18 cellular contexts compared by ENCODE assay signal in the genomic region with DNA sequence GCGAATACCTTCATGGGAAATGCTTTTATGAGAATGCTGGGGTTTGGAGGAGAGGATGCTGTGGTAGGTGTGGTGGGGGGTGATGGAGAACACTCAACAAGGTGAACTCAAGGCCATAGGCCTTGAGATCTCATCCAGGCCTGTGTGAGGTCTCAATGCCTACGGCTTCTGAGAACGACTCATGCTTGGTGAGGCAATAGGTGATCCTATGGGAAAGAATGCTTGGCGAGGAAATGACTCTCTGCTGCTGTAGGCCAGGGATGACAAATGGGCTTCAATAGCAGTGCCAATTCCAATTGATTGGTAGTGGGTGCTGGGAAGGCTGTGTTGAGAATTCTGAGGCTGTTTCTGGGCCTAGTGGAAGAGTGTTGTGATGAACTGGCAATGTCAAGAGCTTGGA.
A peak's percentile ranks its signal among the peaks of the same experiment; 100 is the strongest.
DNase-seq lines count a peak whose midpoint lies in the region; ATAC-seq and TF ChIP-seq lines count a peak whose summit lies in the region.
"Had no signal": no experiment of that assay in that cellular context is flagged by ENCODE, and none has a peak within 500 bp of the region (broad histone marks: within the 10 kb centered on the region; RNA-seq: fewer than 3 reads in every experiment).

No MANE protein-coding gene starts in this region.

- TF ChIP-seq CTCF in AG10803 (conservative IDR thresholded peaks at IDR 0.05; ENCODE audit: low read length) (no peak), endodermal cell (conservative IDR thresholded peaks at IDR 0.05) (no peak), left lung (IDR thresholded peaks at IDR 0.05) (no peak), coronary artery (IDR thresholded peaks at IDR 0.05) (no peak)

- H3K27ac ChIP-seq in endodermal cell (ENCODE audit: low read depth, low read length) (no peak overlapping the region), left lung (no peak overlapping the region), coronary artery (no peak overlapping the region)
- H3K27ac ChIP-seq: A549, ascending aorta had no signal

- H3K4me1 Mint-ChIP-seq in IgD-negative memory B cell (no peaks in the 10 kb centered on the region), endodermal cell (peaks cover 54% of the 10 kb centered on the region)
- H3K4me1 Mint-ChIP-seq: activated naive CD4-positive, alpha-beta T cell treated with anti-CD3 and anti-CD28 coated beads, Interleukin-2, amount 10 ng/mL, durations not matched to agents 7 days and 5 days had no signal

- no peak overlapping the region for H3K9ac ChIP-seq in endodermal cell (ENCODE audit: extremely low read depth, low read length, poor library complexity, severe bottlenecking)

- H3K36me3 ChIP-seq in endodermal cell (ENCODE audit: control insufficient read depth, insufficient read depth, low read length) (no peaks in the 10 kb centered on the region), left lung (no peaks in the 10 kb centered on the region)
- H3K36me3 ChIP-seq: ascending aorta had no signal

- H3K27ac Mint-ChIP-seq in IgD-negative memory B cell, result peak overlapping the region in 2 of 3 donors; percentile 7 to 33
- H3K27ac Mint-ChIP-seq in endodermal cell, result peak overlapping the region; percentile 49
- H3K27ac Mint-ChIP-seq: activated naive CD4-positive, alpha-beta T cell treated with anti-CD3 and anti-CD28 coated beads, Interleukin-2, amount 10 ng/mL, durations not matched to agents 7 days and 5 days had no signal

- peaks cover 3% of the 10 kb centered on the region for H3K36me3 Mint-ChIP-seq in IgD-negative memory B cell
- no peaks in the 10 kb centered on the region for H3K36me3 Mint-ChIP-seq in endodermal cell (ENCODE audit: low read depth)
- H3K36me3 Mint-ChIP-seq: activated naive CD4-positive, alpha-beta T cell treated with anti-CD3 and anti-CD28 coated beads, Interleukin-2, amount 10 ng/mL, durations not matched to agents 7 days and 5 days had no signal

- H3K27me3 ChIP-seq in endodermal cell (ENCODE audit: control insufficient read depth, insufficient read depth, low read length, poor library complexity, severe bottlenecking), result no peaks in the 10 kb centered on the region
- H3K27me3 ChIP-seq in left lung, result no peaks in the 10 kb centered on the region
- H3K27me3 ChIP-seq: ascending aorta had no signal

- H3K4me3 Mint-ChIP-seq in IgD-negative memory B cell (no peak overlapping the region), endodermal cell (no peak overlapping the region)
- H3K4me3 Mint-ChIP-seq: activated naive CD4-positive, alpha-beta T cell treated with anti-CD3 and anti-CD28 coated beads, Interleukin-2, amount 10 ng/mL, durations not matched to agents 7 days and 5 days had no signal

- H3K9me3 Mint-ChIP-seq in IgD-negative memory B cell (peaks cover 0 to 2% (median 0%) of the 10 kb centered on the region in 3 donors), endodermal cell (no peaks in the 10 kb centered on the region)
- H3K9me3 Mint-ChIP-seq: activated naive CD4-positive, alpha-beta T cell treated with anti-CD3 and anti-CD28 coated beads, Interleukin-2, amount 10 ng/mL, durations not matched to agents 7 days and 5 days had no signal

- 99 to 100% methylated on average over 2 to 4 of the region's 4 CpGs for WGBS in endodermal cell (ENCODE audit: insufficient coverage in 1 of 2, insufficient read length in 1 of 2), 2 experiments

- intact Hi-C loops in left lung (cut with DNase I), result no loop called here

- no peak for ATAC-seq in left lung
- ATAC-seq: A549, left lobe of liver, mucosa of descending colon had no signal

- H3K27me3 Mint-ChIP-seq in IgD-negative memory B cell, result peaks cover 4% of the 10 kb centered on the region
- no peaks in the 10 kb centered on the region for H3K27me3 Mint-ChIP-seq in endodermal cell (ENCODE audit: insufficient read depth)

- H3K4me3 ChIP-seq in AG10803 (ENCODE audit: low read length) (no peak overlapping the region), endodermal cell (ENCODE audit: low read length) (no peak overlapping the region), left lung (no peak overlapping the region), coronary artery (no peak overlapping the region)
- H3K4me3 ChIP-seq: A549, ascending aorta, mucosa of descending colon had no signal

- H3K4me1 ChIP-seq in endodermal cell (ENCODE audit: control insufficient read depth, insufficient read depth, low read length) (peaks cover 10% of the 10 kb centered on the region), left lung (no peaks in the 10 kb centered on the region)
- H3K4me1 ChIP-seq: A549, ascending aorta had no signal

- H3K9me3 ChIP-seq in endodermal cell (ENCODE audit: control insufficient read depth, low read length), result no peaks in the 10 kb centered on the region
- H3K9me3 ChIP-seq in left lung, result no peaks in the 10 kb centered on the region
- H3K9me3 ChIP-seq: A549, ascending aorta, mucosa of descending colon had no signal

- DNase-seq in AG10803 (ENCODE audit: low read depth), result peak; percentile 87
- no peak for DNase-seq in endodermal cell
- peak; percentile 68 for DNase-seq in islet precursor cell
- no peak for DNase-seq in activated gamma-delta T cell treated with Interleukin-2 at 50 U/mL for 16 hours
- DNase-seq in DMS153 (lab: John Stamatoyannopoulos, UW), result no peak
- no peak for DNase-seq in left lung
- no peak for DNase-seq in coronary artery (ENCODE audit: low spot score)
- DNase-seq: activated naive CD4-positive, alpha-beta T cell treated with anti-CD3 and anti-CD28 coated beads, Interleukin-2, amount 10 ng/mL, durations not matched to agents 7 days and 5 days; Karpas-422; mucosa of descending colon; NCI-H1105; NCI-H2081 treated with DMSO at 0.1 percent for 48 hours; NCI-H524; stimulated activated CD4-positive, alpha-beta T cell treated with anti-CD3 and anti-CD28 coated beads, Interleukin-12 subunit alpha, Interleukin-12 subunit beta, amount 100 ng/mL, for 4 hours had no signal

Comparison
In these comparisons a context has a peak if more than half of its experiments do, and no peak if none do; other contexts are left out.
1. DNase-seq: peak in AG10803 (single experiment) and islet precursor cell (single experiment); none in endodermal cell (single experiment), activated gamma-delta T cell treated with Interleukin-2 at 50 U/mL for 16 hours (single experiment), DMS153 (single experiment), left lung (0 of 2) and coronary artery (single experiment).